19 cellular contexts compared by ENCODE assay signal in the genomic region with DNA sequence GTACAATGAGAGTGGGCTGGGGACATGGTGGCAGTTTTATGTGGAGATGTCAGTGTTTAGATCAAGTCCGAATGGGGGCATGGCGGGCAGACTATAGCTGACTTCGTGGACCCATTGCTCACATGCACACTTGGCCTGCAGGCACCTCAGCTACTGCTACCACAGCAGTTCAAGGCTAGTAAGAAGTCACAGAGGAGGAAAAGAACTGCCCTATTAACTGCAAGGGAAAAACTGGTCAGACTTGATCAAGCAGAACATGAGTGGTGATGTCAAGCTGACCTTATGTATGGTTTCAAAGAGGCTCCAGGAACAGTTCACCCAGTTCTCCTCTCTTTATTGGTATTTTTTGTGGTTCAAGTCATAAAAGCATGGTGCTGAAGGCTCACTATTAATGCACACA.
"Had no signal": no experiment of that assay in that cellular context is flagged by ENCODE, and none has a peak within 500 bp of the region (broad histone marks: within the 10 kb centered on the region; RNA-seq: fewer than 3 reads in every experiment).

No MANE protein-coding gene starts in this region.

- H3K27ac ChIP-seq: gastroesophageal sphincter, skin epidermis, tibial artery had no signal

- H3K9me3 Mint-ChIP-seq: activated CD4-positive, alpha-beta T cell treated with anti-CD3 and anti-CD28 coated beads, Interleukin-2, amount 10 ng/mL, durations not matched to agents 7 days and 5 days; activated naive CD8-positive, alpha-beta T cell treated with anti-CD3 and anti-CD28 coated beads for 36 hours; activated T-helper 1 cell treated with anti-CD3 and anti-CD28 coated beads, Interleukin-12 subunit alpha, Interleukin-12 subunit beta, Interleukin-2, Interleukin-4 antibody, amounts not matched to agents 30 ng/mL and 10 ng/mL and 1 ng/mL, durations not matched to agents 14 hours and 24 hours and 36 hours; dendritic cell treated with granulocyte-macrophage colony-stimulating factor and Interleukin-4, amounts not matched to agents 40 ng/mL and 50 ng/mL, for 4 days; effector memory CD8-positive, alpha-beta T cell; natural killer cell; T-helper 1 cell treated with Interleukin-12 subunit alpha and Interleukin-12 subunit beta and Interleukin-4 antibody, amounts not matched to agents 30 μg/mL and 1 μg/mL, for 36 hours had no signal

- DNase-seq: activated CD4-positive, alpha-beta T cell treated with anti-CD3 and anti-CD28 coated beads, Interleukin-2, amount 10 ng/mL, durations not matched to agents 7 days and 5 days; activated naive CD8-positive, alpha-beta T cell treated with anti-CD3 and anti-CD28 coated beads for 36 hours; anterior cingulate cortex; effector memory CD8-positive, alpha-beta T cell; erythroblast; left ventricle myocardium superior; mesenchymal stem cell; natural killer cell; right cardiac atrium; stimulated activated CD4-positive, alpha-beta T cell treated with anti-CD3 and anti-CD28 coated beads, Interleukin-15, amount 100 ng/mL, for 24 hours; stimulated activated CD4-positive, alpha-beta T cell treated with anti-CD3 and anti-CD28 coated beads, Interleukin-4, amount 100 ng/mL, for 24 hours; stimulated activated naive CD4-positive, alpha-beta T cell; tibial artery had no signal

- H3K4me3 ChIP-seq: gastroesophageal sphincter, skin epidermis, tibial artery had no signal

- ATAC-seq: effector memory CD8-positive, alpha-beta T cell; gastroesophageal sphincter; left ventricle myocardium superior; natural killer cell; right cardiac atrium had no signal

- H3K9me3 ChIP-seq: gastroesophageal sphincter, tibial artery had no signal

- H3K27me3 Mint-ChIP-seq: activated CD4-positive, alpha-beta T cell treated with anti-CD3 and anti-CD28 coated beads, Interleukin-2, amount 10 ng/mL, durations not matched to agents 7 days and 5 days; activated naive CD8-positive, alpha-beta T cell treated with anti-CD3 and anti-CD28 coated beads for 36 hours; dendritic cell treated with granulocyte-macrophage colony-stimulating factor and Interleukin-4, amounts not matched to agents 40 ng/mL and 50 ng/mL, for 4 days; effector memory CD8-positive, alpha-beta T cell had no signal

- H3K36me3 Mint-ChIP-seq: activated naive CD8-positive, alpha-beta T cell treated with anti-CD3 and anti-CD28 coated beads for 36 hours; natural killer cell had no signal

- H3K4me3 Mint-ChIP-seq: activated CD4-positive, alpha-beta T cell treated with anti-CD3 and anti-CD28 coated beads, Interleukin-2, amount 10 ng/mL, durations not matched to agents 7 days and 5 days; activated naive CD8-positive, alpha-beta T cell treated with anti-CD3 and anti-CD28 coated beads for 36 hours; activated T-helper 1 cell treated with anti-CD3 and anti-CD28 coated beads, Interleukin-12 subunit alpha, Interleukin-12 subunit beta, Interleukin-2, Interleukin-4 antibody, amounts not matched to agents 30 ng/mL and 10 ng/mL and 1 ng/mL, durations not matched to agents 14 hours and 24 hours and 36 hours; dendritic cell treated with granulocyte-macrophage colony-stimulating factor and Interleukin-4, amounts not matched to agents 40 ng/mL and 50 ng/mL, for 4 days; effector memory CD8-positive, alpha-beta T cell; natural killer cell; T-helper 1 cell treated with Interleukin-12 subunit alpha and Interleukin-12 subunit beta and Interleukin-4 antibody, amounts not matched to agents 30 μg/mL and 1 μg/mL, for 36 hours had no signal

- FAIRE-seq: islet of Langerhans had no signal

- H3K27me3 ChIP-seq: gastroesophageal sphincter, tibial artery had no signal

- H3K4me1 Mint-ChIP-seq: activated CD4-positive, alpha-beta T cell treated with anti-CD3 and anti-CD28 coated beads, Interleukin-2, amount 10 ng/mL, durations not matched to agents 7 days and 5 days; activated naive CD8-positive, alpha-beta T cell treated with anti-CD3 and anti-CD28 coated beads for 36 hours; natural killer cell had no signal

- H3K27ac Mint-ChIP-seq: activated CD4-positive, alpha-beta T cell treated with anti-CD3 and anti-CD28 coated beads, Interleukin-2, amount 10 ng/mL, durations not matched to agents 7 days and 5 days; activated naive CD8-positive, alpha-beta T cell treated with anti-CD3 and anti-CD28 coated beads for 36 hours; activated T-helper 1 cell treated with anti-CD3 and anti-CD28 coated beads, Interleukin-12 subunit alpha, Interleukin-12 subunit beta, Interleukin-2, Interleukin-4 antibody, amounts not matched to agents 30 ng/mL and 10 ng/mL and 1 ng/mL, durations not matched to agents 14 hours and 24 hours and 36 hours; dendritic cell treated with granulocyte-macrophage colony-stimulating factor and Interleukin-4, amounts not matched to agents 40 ng/mL and 50 ng/mL, for 4 days; effector memory CD8-positive, alpha-beta T cell; natural killer cell; T-helper 1 cell treated with Interleukin-12 subunit alpha and Interleukin-12 subunit beta and Interleukin-4 antibody, amounts not matched to agents 30 μg/mL and 1 μg/mL, for 36 hours had no signal

- H3K36me3 ChIP-seq: gastroesophageal sphincter, tibial artery had no signal
